ENCODE assay signal across 7 cellular contexts in genomic region chr18:49812321-49813070, GRCh38. TPM values are rescaled to one million over a fixed set of nuclear protein-coding genes. Genes with fewer than 3 reads are reported as not detected.
DNase-seq lines count a peak whose midpoint lies in the region; ATAC-seq and FAIRE-seq lines count a peak whose summit lies in the region.

No MANE protein-coding gene starts in this region.

- H3K36me3 Mint-ChIP-seq in dendritic cell treated with granulocyte-macrophage colony-stimulating factor and Interleukin-4, amounts not matched to agents 40 ng/mL and 50 ng/mL, for 4 days (ENCODE audit: low read depth): peaks cover 30% of the 10 kb centered on the region
- peaks cover 14 to 57% (median 26%) of the 10 kb centered on the region in 5 donors for H3K36me3 Mint-ChIP-seq in naive thymus-derived CD4-positive, alpha-beta T cell

- peak overlapping the region; percentile 87 for H3K4me3 Mint-ChIP-seq in dendritic cell treated with granulocyte-macrophage colony-stimulating factor and Interleukin-4, amounts not matched to agents 40 ng/mL and 50 ng/mL, for 4 days
- peak overlapping the region; percentile 89 to 99 (median 96) for H3K4me3 Mint-ChIP-seq in naive thymus-derived CD4-positive, alpha-beta T cell

- peaks cover 42% of the 10 kb centered on the region for H3K4me1 Mint-ChIP-seq in dendritic cell treated with granulocyte-macrophage colony-stimulating factor and Interleukin-4, amounts not matched to agents 40 ng/mL and 50 ng/mL, for 4 days (ENCODE audit: low read depth)
- H3K4me1 Mint-ChIP-seq in naive thymus-derived CD4-positive, alpha-beta T cell: peaks cover 35 to 60% (median 55%) of the 10 kb centered on the region in 7 donors

- peaks cover 10 to 28% of the 10 kb centered on the region in 2 donors for H3K4me1 ChIP-seq in naive thymus-derived CD4-positive, alpha-beta T cell (ENCODE audit: control insufficient read depth in 2 of 2, insufficient read depth in 2 of 2, low read length in 2 of 2)

- H3K27ac Mint-ChIP-seq in dendritic cell treated with granulocyte-macrophage colony-stimulating factor and Interleukin-4, amounts not matched to agents 40 ng/mL and 50 ng/mL, for 4 days: peak overlapping the region; percentile 96
- H3K27ac Mint-ChIP-seq in naive thymus-derived CD4-positive, alpha-beta T cell: peak overlapping the region; percentile 59 to 99 (median 96)

- peaks cover 22% of the 10 kb centered on the region for H3K9me3 Mint-ChIP-seq in dendritic cell treated with granulocyte-macrophage colony-stimulating factor and Interleukin-4, amounts not matched to agents 40 ng/mL and 50 ng/mL, for 4 days
- peaks cover 0 to 30% (median 16%) of the 10 kb centered on the region in 11 donors for H3K9me3 Mint-ChIP-seq in naive thymus-derived CD4-positive, alpha-beta T cell

- H3K27me3 Mint-ChIP-seq in dendritic cell treated with granulocyte-macrophage colony-stimulating factor and Interleukin-4, amounts not matched to agents 40 ng/mL and 50 ng/mL, for 4 days: no peaks in the 10 kb centered on the region
- no peaks in the 10 kb centered on the region for H3K27me3 Mint-ChIP-seq in naive thymus-derived CD4-positive, alpha-beta T cell

- peak overlapping the region; percentile 90 for H3K27ac ChIP-seq in naive thymus-derived CD4-positive, alpha-beta T cell (ENCODE audit: low read depth, low read length)

- peaks cover 0 to 9% (median 0%) of the 10 kb centered on the region in 3 experiments for H3K36me3 ChIP-seq in naive thymus-derived CD4-positive, alpha-beta T cell (ENCODE audit: control insufficient read depth in 2 of 3, insufficient read depth in 3 of 3, low read length in 3 of 3)

- H3K27me3 ChIP-seq in naive thymus-derived CD4-positive, alpha-beta T cell (ENCODE audit: control insufficient read depth in 2 of 2, insufficient read depth in 2 of 2, low read length in 2 of 2): no peaks in the 10 kb centered on the region

- POLR2A ChIA-PET in naive thymus-derived CD4-positive, alpha-beta T cell (lab: Charles Lee): interaction anchor here (1.1 to 1.4 kb wide), 2 partner anchors 24 to 321 kb away, joined by 3 to 4 read pairs; no protein-coding TSS in a partner anchor

- DNase-seq in GM19239 (ENCODE audit: insufficient read length, low spot score) (no peak), NCI-H748 treated with DMSO at 0.1 percent for 48 hours (lab: John Stamatoyannopoulos, UW) (peak; percentile 45), HTR-8/SVneo (ENCODE audit: insufficient read length, low spot score) (no peak), H4 (ENCODE audit: low spot score) (no peak)
- DNase-seq in naive thymus-derived CD4-positive, alpha-beta T cell: no peak
- no peak for DNase-seq in stimulated activated CD4-positive, alpha-beta T cell treated with anti-CD3 and anti-CD28 coated beads, Interleukin-4, amount 100 ng/mL, for 24 hours

- H3K9me3 ChIP-seq in naive thymus-derived CD4-positive, alpha-beta T cell (ENCODE audit: control insufficient read depth in 2 of 3, low read length in 3 of 3): peaks cover 0 to 7% (median 0%) of the 10 kb centered on the region in 3 experiments

- FAIRE-seq in GM19239 (lab: Jason Lieb, UNC) (peak; percentile 88), HTR-8/SVneo (lab: Jason Lieb, UNC) (no peak)

- no peak for ATAC-seq in naive thymus-derived CD4-positive, alpha-beta T cell

- CTCF ChIA-PET in naive thymus-derived CD4-positive, alpha-beta T cell (lab: Charles Lee): no interaction called here

- intact Hi-C loops in dendritic cell treated with granulocyte-macrophage colony-stimulating factor and Interleukin-4, amounts not matched to agents 40 ng/mL and 50 ng/mL, for 4 days (cut with micrococcal nuclease): loop anchor here (2.0 to 10.0 kb wide), 2 partner anchors 326 to 472 kb away; partner anchors contain the start of genes C18orf32, CXXC1 and MBD1
- intact Hi-C loops in naive thymus-derived CD4-positive, alpha-beta T cell (cut with micrococcal nuclease): loop anchor here (1.0 to 10.0 kb wide), 18 partner anchors 8 to 1386 kb away; partner anchors contain the start of genes RPL17 (in 2 of the 2), SKA1 (in 2 of the 2), C18orf32 (in 1 of the 2) and CTIF (in 1 of the 2)

- H3K4me3 ChIP-seq in naive thymus-derived CD4-positive, alpha-beta T cell (ENCODE audit: low read length): peak overlapping the region; percentile 87

RNA-seq across cellular contexts. Expression of gene ACAA2, which starts 0.8 kb away (rescaled TPM):
- 10 to 100 TPM; 15.4 to 94.7 (median 24.4) TPM for total RNA-seq in naive thymus-derived CD4-positive, alpha-beta T cell
- polyA plus RNA-seq in naive thymus-derived CD4-positive, alpha-beta T cell: 10 to 100 TPM; 62.1 to 71.7 TPM
- total RNA-seq in H4 (2014; rRNA removed; shearing (Covaris generic)): 92.2 and 104 TPM in 2 replicates
